10 cellular contexts compared by ENCODE assay signal in genomic region chr7:113033959-113034358, GRCh38. TPM values are rescaled to one million over a fixed set of nuclear protein-coding genes. Genes with fewer than 3 reads are reported as not detected.
"Had no signal": no experiment of that assay in that cellular context is flagged by ENCODE, and none has a peak within 500 bp of the region (broad histone marks: within the 10 kb centered on the region; RNA-seq: fewer than 3 reads in every experiment).

No MANE protein-coding gene starts in this region.

- H3K4me2 ChIP-seq: GM23338 had no signal

- FAIRE-seq: H1, H54, HTR-8/SVneo, K562 had no signal

- H3K4me3 Mint-ChIP-seq: GM23338, H9 had no signal

- H3K9me3 Mint-ChIP-seq: GM23338, H9 had no signal

- H3K4me3 ChIP-seq: GM23338, K562 had no signal

- ATAC-seq: GM23338, K562 had no signal

- DNase-seq: H9, HCEC 1CT, IMR-90, KG1 had no signal

- H3K27ac Mint-ChIP-seq: H9 had no signal

RNA-seq across cellular contexts. Expression of gene GPR85, which starts 52.7 kb away (rescaled TPM):
- total RNA-seq: H9, HT-29 had no signal
